ENCODE assay signal across 1 cellular context in the genomic region with DNA sequence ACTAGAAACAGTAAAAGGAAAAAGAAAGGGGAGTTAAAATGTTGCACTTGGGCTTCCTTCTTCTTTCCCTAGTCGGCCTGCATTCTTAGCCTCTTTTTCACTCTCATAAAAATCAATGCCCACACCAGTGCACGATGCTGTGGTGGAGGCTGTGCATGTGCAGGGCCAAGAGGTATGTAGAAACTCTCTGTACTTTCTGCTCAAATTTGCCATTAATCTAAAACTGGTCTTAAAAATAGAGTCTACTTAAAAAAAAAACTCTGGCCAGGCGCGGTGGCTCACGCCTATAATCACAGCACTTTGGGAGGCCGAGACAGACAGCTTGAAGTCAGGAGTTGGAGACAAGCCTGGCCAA.
TF ChIP-seq lines count a peak whose summit lies in the region.

No MANE protein-coding gene starts in this region.

TF ChIP-seq in WTC11, 78 proteins besides CTCF, POLR2A, EP300 and RAD21 (continued from another document):
- TF ChIP-seq, protein P1, sequence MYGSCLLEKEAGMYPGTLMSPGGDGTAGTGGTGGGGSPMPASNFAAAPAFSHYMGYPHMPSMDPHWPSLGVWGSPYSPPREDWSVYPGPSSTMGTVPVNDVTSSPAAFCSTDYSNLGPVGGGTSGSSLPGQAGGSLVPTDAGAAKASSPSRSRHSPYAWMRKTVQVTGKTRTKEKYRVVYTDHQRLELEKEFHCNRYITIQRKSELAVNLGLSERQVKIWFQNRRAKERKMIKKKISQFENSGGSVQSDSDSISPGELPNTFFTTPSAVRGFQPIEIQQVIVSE (CRISPR knock-in tag; IDR thresholded peaks at IDR 0.05; ENCODE audit: borderline replicate concordance), result no peak
- TF ChIP-seq, protein P2, sequence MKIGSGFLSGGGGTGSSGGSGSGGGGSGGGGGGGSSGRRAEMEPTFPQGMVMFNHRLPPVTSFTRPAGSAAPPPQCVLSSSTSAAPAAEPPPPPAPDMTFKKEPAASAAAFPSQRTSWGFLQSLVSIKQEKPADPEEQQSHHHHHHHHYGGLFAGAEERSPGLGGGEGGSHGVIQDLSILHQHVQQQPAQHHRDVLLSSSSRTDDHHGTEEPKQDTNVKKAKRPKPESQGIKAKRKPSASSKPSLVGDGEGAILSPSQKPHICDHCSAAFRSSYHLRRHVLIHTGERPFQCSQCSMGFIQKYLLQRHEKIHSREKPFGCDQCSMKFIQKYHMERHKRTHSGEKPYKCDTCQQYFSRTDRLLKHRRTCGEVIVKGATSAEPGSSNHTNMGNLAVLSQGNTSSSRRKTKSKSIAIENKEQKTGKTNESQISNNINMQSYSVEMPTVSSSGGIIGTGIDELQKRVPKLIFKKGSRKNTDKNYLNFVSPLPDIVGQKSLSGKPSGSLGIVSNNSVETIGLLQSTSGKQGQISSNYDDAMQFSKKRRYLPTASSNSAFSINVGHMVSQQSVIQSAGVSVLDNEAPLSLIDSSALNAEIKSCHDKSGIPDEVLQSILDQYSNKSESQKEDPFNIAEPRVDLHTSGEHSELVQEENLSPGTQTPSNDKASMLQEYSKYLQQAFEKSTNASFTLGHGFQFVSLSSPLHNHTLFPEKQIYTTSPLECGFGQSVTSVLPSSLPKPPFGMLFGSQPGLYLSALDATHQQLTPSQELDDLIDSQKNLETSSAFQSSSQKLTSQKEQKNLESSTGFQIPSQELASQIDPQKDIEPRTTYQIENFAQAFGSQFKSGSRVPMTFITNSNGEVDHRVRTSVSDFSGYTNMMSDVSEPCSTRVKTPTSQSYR (CRISPR knock-in tag; IDR thresholded peaks at IDR 0.05), result no peak
- TF ChIP-seq, protein P3, sequence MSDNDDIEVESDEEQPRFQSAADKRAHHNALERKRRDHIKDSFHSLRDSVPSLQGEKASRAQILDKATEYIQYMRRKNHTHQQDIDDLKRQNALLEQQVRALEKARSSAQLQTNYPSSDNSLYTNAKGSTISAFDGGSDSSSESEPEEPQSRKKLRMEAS (CRISPR knock-in tag; IDR thresholded peaks at IDR 0.05), result no peak
- TF ChIP-seq FOXK1 (CRISPR knock-in tag; IDR thresholded peaks at IDR 0.05) (no peak), NFYB (CRISPR knock-in tag; conservative IDR thresholded peaks at IDR 0.05; ENCODE audit: low read depth) (no peak), CREM (CRISPR knock-in tag; IDR thresholded peaks at IDR 0.05) (no peak), ZNF138 (CRISPR knock-in tag; conservative IDR thresholded peaks at IDR 0.05) (no peak), TEAD1 (CRISPR knock-in tag; IDR thresholded peaks at IDR 0.05) (no peak), PRRX2 (CRISPR knock-in tag; IDR thresholded peaks at IDR 0.05) (no peak), KAT7 (CRISPR knock-in tag; IDR thresholded peaks at IDR 0.05; ENCODE audit: borderline replicate concordance) (no peak), ZNF121 (CRISPR knock-in tag; IDR thresholded peaks at IDR 0.05) (no peak)
- TF ChIP-seq, protein P4, sequence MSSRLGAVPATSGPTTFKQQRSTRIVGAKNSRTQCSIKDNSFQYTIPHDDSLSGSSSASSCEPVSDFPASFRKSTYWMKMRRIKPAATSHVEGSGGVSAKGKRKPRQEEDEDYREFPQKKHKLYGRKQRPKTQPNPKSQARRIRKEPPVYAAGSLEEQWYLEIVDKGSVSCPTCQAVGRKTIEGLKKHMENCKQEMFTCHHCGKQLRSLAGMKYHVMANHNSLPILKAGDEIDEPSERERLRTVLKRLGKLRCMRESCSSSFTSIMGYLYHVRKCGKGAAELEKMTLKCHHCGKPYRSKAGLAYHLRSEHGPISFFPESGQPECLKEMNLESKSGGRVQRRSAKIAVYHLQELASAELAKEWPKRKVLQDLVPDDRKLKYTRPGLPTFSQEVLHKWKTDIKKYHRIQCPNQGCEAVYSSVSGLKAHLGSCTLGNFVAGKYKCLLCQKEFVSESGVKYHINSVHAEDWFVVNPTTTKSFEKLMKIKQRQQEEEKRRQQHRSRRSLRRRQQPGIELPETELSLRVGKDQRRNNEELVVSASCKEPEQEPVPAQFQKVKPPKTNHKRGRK (CRISPR knock-in tag; IDR thresholded peaks at IDR 0.05; ENCODE audit: borderline replicate concordance), result no peak
- TF ChIP-seq, protein P5, sequence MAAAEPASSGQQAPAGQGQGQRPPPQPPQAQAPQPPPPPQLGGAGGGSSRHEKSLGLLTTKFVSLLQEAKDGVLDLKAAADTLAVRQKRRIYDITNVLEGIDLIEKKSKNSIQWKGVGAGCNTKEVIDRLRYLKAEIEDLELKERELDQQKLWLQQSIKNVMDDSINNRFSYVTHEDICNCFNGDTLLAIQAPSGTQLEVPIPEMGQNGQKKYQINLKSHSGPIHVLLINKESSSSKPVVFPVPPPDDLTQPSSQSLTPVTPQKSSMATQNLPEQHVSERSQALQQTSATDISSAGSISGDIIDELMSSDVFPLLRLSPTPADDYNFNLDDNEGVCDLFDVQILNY (CRISPR knock-in tag; IDR thresholded peaks at IDR 0.05), result no peak
- TF ChIP-seq, protein P6, sequence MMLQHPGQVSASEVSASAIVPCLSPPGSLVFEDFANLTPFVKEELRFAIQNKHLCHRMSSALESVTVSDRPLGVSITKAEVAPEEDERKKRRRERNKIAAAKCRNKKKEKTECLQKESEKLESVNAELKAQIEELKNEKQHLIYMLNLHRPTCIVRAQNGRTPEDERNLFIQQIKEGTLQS (CRISPR knock-in tag; conservative IDR thresholded peaks at IDR 0.05), result no peak
